Comparison of ENCODE assay signal across 10 cellular contexts in the genomic region with DNA sequence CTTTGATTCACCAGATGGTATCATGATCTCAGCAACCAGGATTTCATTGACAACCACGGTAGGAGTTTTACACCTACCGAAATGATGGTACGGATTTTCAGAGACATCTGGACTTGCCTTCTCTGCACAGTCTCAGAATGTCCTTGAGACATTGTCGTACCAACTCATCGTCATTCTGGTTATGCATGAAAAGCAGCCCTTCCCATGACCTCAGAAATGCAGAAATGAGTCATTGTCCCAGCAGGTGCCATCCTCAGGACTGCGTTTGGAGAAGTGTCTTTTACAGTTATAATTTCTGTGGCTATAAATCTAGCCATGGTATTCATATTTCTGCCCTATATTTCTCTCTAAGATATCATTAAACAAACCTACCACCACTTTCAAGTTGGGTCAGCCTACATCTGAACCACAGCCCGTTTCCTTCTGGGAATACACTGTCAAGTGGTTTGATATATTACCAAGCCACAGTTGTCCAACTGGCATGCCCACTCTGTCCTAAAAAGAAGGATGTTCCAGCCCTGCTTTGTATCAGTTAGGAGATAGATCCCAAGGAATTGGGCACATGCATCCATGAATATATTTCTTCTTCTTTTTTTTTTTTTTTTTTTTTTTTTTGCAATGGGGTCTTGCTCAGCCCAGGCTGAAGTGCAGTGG. TPM values are rescaled to one million over a fixed set of nuclear protein-coding genes. Genes with fewer than 3 reads are reported as not detected.
A peak's percentile ranks its signal among the peaks of the same experiment; 100 is the strongest.
DNase-seq lines count a peak whose midpoint lies in the region; ATAC-seq and TF ChIP-seq lines count a peak whose summit lies in the region.
"Had no signal": no experiment of that assay in that cellular context is flagged by ENCODE, and none has a peak within 500 bp of the region (broad histone marks: within the 10 kb centered on the region; RNA-seq: fewer than 3 reads in every experiment).

No MANE protein-coding gene starts in this region.

- no peak for TF ChIP-seq CTCF in adrenal gland (IDR thresholded peaks at IDR 0.05)

- no peak overlapping the region for H3K27ac ChIP-seq in adrenal gland
- H3K27ac ChIP-seq: SJCRH30 had no signal

- 30 to 44% (median 35%) methylated on average over 7 of the region's 7 CpGs for WGBS in adrenal gland, 4 donors

- TF ChIP-seq POLR2A in adrenal gland (IDR thresholded peaks at IDR 0.05), result no peak

- intact Hi-C loops in adrenal gland (cut with DNase I), result loop anchor here (2.0 to 10.0 kb wide), 3 partner anchors 78 to 366 kb away; no protein-coding TSS in a partner anchor

- DNase-seq in ACHN, result peak; percentile 67
- DNase-seq in adrenal gland, result peak in 6 of 7 donors; percentile 43 to 71 (median 66)
- DNase-seq in NCI-H345 treated with DMSO at 0.1 percent for 48 hours (lab: John Stamatoyannopoulos, UW; ENCODE audit: unreplicated experiment), result no peak
- DNase-seq in putamen (ENCODE audit: low spot score), result no peak
- DNase-seq in activated gamma-delta T cell treated with Interleukin-2 at 50 U/mL for 16 hours, result no peak
- DNase-seq: glutamatergic neuron, SJCRH30 had no signal

- H3K36me3 ChIP-seq in adrenal gland (replicated peaks in 1 of 2), result no peaks in the 10 kb centered on the region
- H3K36me3 ChIP-seq: SJCRH30 had no signal

- H3K4me3 ChIP-seq in adrenal gland, result no peak overlapping the region
- H3K4me3 ChIP-seq: SJCRH30 had no signal

- H3K9me3 ChIP-seq in adrenal gland (replicated peaks in 1 of 3), result no peaks in the 10 kb centered on the region
- H3K9me3 ChIP-seq: SJCRH30 had no signal

- in situ Hi-C loops in ACHN (cut with HindIII; ENCODE audit: low pct_ligation_motif_present, low pct_unique_long_range_greater_than_20kb, low sequenced_read_pairs), result no loop called here

- peaks cover 0 to 23% of the 10 kb centered on the region in 2 donors for H3K4me1 ChIP-seq in adrenal gland (replicated peaks in 1 of 2)

- ATAC-seq in GM18867 (IDR thresholded peaks at IDR 0.05; ENCODE audit: unreplicated experiment) (peak; percentile 71), HG03342 (IDR thresholded peaks at IDR 0.05; ENCODE audit: unreplicated experiment) (peak; percentile 86), GM19397 (IDR thresholded peaks at IDR 0.05; ENCODE audit: unreplicated experiment) (no peak)

- no peaks in the 10 kb centered on the region for H3K27me3 ChIP-seq in adrenal gland
- H3K27me3 ChIP-seq: SJCRH30 had no signal

RNA-seq across cellular contexts. Expression of gene BFSP1, which starts 7.5 kb away (rescaled TPM):
- 10 to 100 TPM in 1 of 8 donors, 1 to 10 TPM in 5, under 1 TPM in 2; 0.39 to 18.5 (median 2.7) TPM for total RNA-seq in adrenal gland
- polyA plus RNA-seq in adrenal gland, result 1 to 10 TPM; 1.7 to 3.3 (median 1.9) TPM
- total RNA-seq: SJCRH30 had no signal

RNA-seq across cellular contexts. Expression of gene DSTN, which starts 31.2 kb away (rescaled TPM):
- 100 to 1,000 TPM; 256 to 385 (median 280) TPM for total RNA-seq in adrenal gland
- polyA plus RNA-seq in adrenal gland, result 100 to 1,000 TPM; 184 to 552 (median 192) TPM

Comparison
In these comparisons a context has a peak if more than half of its experiments do, and no peak if none do; other contexts are left out.
1. DNase-seq: peak in ACHN (single experiment) and adrenal gland (6 of 7); none in NCI-H345 treated with DMSO at 0.1 percent for 48 hours (single experiment), putamen (single experiment) and activated gamma-delta T cell treated with Interleukin-2 at 50 U/mL for 16 hours (single experiment).